ENCODE assay signal across 8 cellular contexts in the genomic region with DNA sequence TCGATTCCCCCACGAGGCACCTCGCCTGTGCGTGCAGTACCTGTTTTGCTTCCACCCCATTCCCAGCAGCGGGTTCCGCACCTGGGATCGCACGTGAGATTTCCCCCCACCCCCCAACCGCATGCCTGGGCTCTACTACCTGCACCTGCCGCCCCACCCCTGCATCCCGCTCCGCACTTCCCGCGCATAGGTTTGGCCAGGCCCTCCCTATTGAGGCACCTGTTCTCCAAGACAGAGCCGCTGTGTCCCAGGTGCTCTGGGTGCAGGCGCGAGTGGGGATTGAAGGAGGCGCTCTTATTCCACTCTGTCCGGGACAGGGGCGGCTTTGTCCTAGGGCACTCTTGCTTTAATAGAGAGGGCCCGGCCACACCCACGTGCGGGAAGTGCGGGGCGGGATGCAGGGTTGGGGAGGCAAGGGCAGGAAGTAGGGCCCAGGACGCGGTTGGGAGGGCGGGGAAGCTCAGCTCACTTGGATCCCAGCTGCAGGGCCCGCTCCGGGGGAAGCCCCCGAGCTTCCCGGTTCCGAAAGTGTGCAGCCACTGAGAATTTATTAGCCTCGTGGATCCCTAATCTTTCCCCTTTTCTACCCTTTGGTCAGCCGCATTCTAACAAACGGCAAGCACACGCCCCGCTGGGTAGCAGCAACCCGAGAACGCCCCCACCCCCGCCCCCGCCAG. TPM values are rescaled to one million over a fixed set of nuclear protein-coding genes. Genes with fewer than 3 reads are reported as not detected.
DNase-seq lines count a peak whose midpoint lies in the region; ATAC-seq and TF ChIP-seq lines count a peak whose summit lies in the region.

No MANE protein-coding gene starts in this region.

- no peaks in the 10 kb centered on the region for H3K9me3 ChIP-seq in CD4-positive, CD25-positive, alpha-beta regulatory T cell (ENCODE audit: control insufficient read depth in 2 of 2, low read length in 2 of 2)

- peak overlapping the region; percentile 67 for H3K4me3 ChIP-seq in CD4-positive, CD25-positive, alpha-beta regulatory T cell (ENCODE audit: low read depth, low read length)

- TF ChIP-seq CTCF in glutamatergic neuron (IDR thresholded peaks at IDR 0.05; ENCODE audit: partially characterized antibody, unreplicated experiment), result no peak

- intact Hi-C loops in activated CD4-positive, alpha-beta memory T cell treated with anti-CD3 and anti-CD28 coated beads for 36 hours (cut with micrococcal nuclease), result no loop called here
- intact Hi-C loops in posterior vena cava (cut with DNase I), result loop anchor here (5.0 to 10.0 kb wide), 2 partner anchors 98 to 319 kb away; no protein-coding TSS in a partner anchor

- CTCF ChIA-PET in activated CD4-positive, alpha-beta memory T cell treated with anti-CD3 and anti-CD28 coated beads for 36 hours (lab: Charles Lee), result no interaction called here

- no peak overlapping the region for H3K27ac Mint-ChIP-seq in CD4-positive, CD25-positive, alpha-beta regulatory T cell
- H3K27ac Mint-ChIP-seq in activated CD4-positive, alpha-beta memory T cell treated with anti-CD3 and anti-CD28 coated beads for 36 hours, result no peak overlapping the region
- no peak overlapping the region for H3K27ac Mint-ChIP-seq in glutamatergic neuron (ENCODE audit: unreplicated experiment)

- POLR2A ChIA-PET in activated CD4-positive, alpha-beta memory T cell treated with anti-CD3 and anti-CD28 coated beads for 36 hours (lab: Charles Lee), result no interaction called here

- H3K36me3 Mint-ChIP-seq in CD4-positive, CD25-positive, alpha-beta regulatory T cell, result no peaks in the 10 kb centered on the region
- H3K36me3 Mint-ChIP-seq in activated CD4-positive, alpha-beta memory T cell treated with anti-CD3 and anti-CD28 coated beads for 36 hours, result no peaks in the 10 kb centered on the region
- peaks cover under 1% of the 10 kb centered on the region for H3K36me3 Mint-ChIP-seq in glutamatergic neuron (ENCODE audit: unreplicated experiment)

- H3K27me3 Mint-ChIP-seq in CD4-positive, CD25-positive, alpha-beta regulatory T cell, result peaks cover 30% of the 10 kb centered on the region
- peaks cover 15% of the 10 kb centered on the region for H3K27me3 Mint-ChIP-seq in activated CD4-positive, alpha-beta memory T cell treated with anti-CD3 and anti-CD28 coated beads for 36 hours
- peaks cover 6% of the 10 kb centered on the region for H3K27me3 Mint-ChIP-seq in glutamatergic neuron (ENCODE audit: unreplicated experiment)

- H3K4me1 ChIP-seq in CD4-positive, CD25-positive, alpha-beta regulatory T cell (ENCODE audit: control insufficient read depth, insufficient read depth, low read length, poor library complexity, severe bottlenecking), result peaks cover 17% of the 10 kb centered on the region

- H3K9me3 Mint-ChIP-seq in CD4-positive, CD25-positive, alpha-beta regulatory T cell, result peaks cover 0 to 7% (median 0%) of the 10 kb centered on the region in 7 donors
- no peaks in the 10 kb centered on the region for H3K9me3 Mint-ChIP-seq in activated CD4-positive, alpha-beta memory T cell treated with anti-CD3 and anti-CD28 coated beads for 36 hours
- H3K9me3 Mint-ChIP-seq in glutamatergic neuron (ENCODE audit: unreplicated experiment), result peaks cover 2% of the 10 kb centered on the region

- H3K36me3 ChIP-seq in CD4-positive, CD25-positive, alpha-beta regulatory T cell (ENCODE audit: control insufficient read depth, insufficient read depth, low read length), result no peaks in the 10 kb centered on the region

- peaks cover 0 to 24% (median 7%) of the 10 kb centered on the region in 4 donors for H3K4me1 Mint-ChIP-seq in CD4-positive, CD25-positive, alpha-beta regulatory T cell
- H3K4me1 Mint-ChIP-seq in activated CD4-positive, alpha-beta memory T cell treated with anti-CD3 and anti-CD28 coated beads for 36 hours (ENCODE audit: low read depth), result no peaks in the 10 kb centered on the region
- H3K4me1 Mint-ChIP-seq in glutamatergic neuron (ENCODE audit: low read depth, unreplicated experiment), result peaks cover 7% of the 10 kb centered on the region

- peaks cover 14% of the 10 kb centered on the region for H3K27me3 ChIP-seq in CD4-positive, CD25-positive, alpha-beta regulatory T cell (ENCODE audit: control insufficient read depth, insufficient read depth, low read length)

- ATAC-seq in CD4-positive, CD25-positive, alpha-beta regulatory T cell (ENCODE audit: low read depth in 2 of 2), result peak in 1 of 2 donors; percentile 22
- ATAC-seq in HG02852 (IDR thresholded peaks at IDR 0.05; ENCODE audit: unreplicated experiment), result peak; percentile 9
- no peak for ATAC-seq in HG02938 (IDR thresholded peaks at IDR 0.05; ENCODE audit: unreplicated experiment)
- no peak for ATAC-seq in HG02973 (IDR thresholded peaks at IDR 0.05; ENCODE audit: unreplicated experiment)

- no peak overlapping the region for H3K27ac ChIP-seq in CD4-positive, CD25-positive, alpha-beta regulatory T cell (ENCODE audit: insufficient read depth, low read length, poor library complexity, severe bottlenecking)

- peak overlapping the region; percentile 36 to 89 (median 82) for H3K4me3 Mint-ChIP-seq in CD4-positive, CD25-positive, alpha-beta regulatory T cell
- H3K4me3 Mint-ChIP-seq in activated CD4-positive, alpha-beta memory T cell treated with anti-CD3 and anti-CD28 coated beads for 36 hours, result peak overlapping the region; percentile 69
- peak overlapping the region; percentile 81 for H3K4me3 Mint-ChIP-seq in glutamatergic neuron (ENCODE audit: unreplicated experiment)

- DNase-seq in CD4-positive, CD25-positive, alpha-beta regulatory T cell, result peak in 1 of 3 donors; percentile 24
- DNase-seq in activated CD4-positive, alpha-beta memory T cell treated with anti-CD3 and anti-CD28 coated beads for 36 hours, result peak; percentile 44
- DNase-seq in glutamatergic neuron (no peak), posterior vena cava (ENCODE audit: low spot score) (peak; percentile 85), SIG-M5 (lab: John Stamatoyannopoulos, UW) (no peak)

RNA-seq across cellular contexts. Expression of gene MOCOS, which starts 0.7 kb away (rescaled TPM):
- not detected for total RNA-seq in CD4-positive, CD25-positive, alpha-beta regulatory T cell
- polyA plus RNA-seq in CD4-positive, CD25-positive, alpha-beta regulatory T cell, result under 1 TPM in 1 of 4 donors, not detected in 3; 0.02 TPM
- under 1 TPM; 0.17 to 0.36 TPM for total RNA-seq in activated CD4-positive, alpha-beta memory T cell treated with anti-CD3 and anti-CD28 coated beads for 36 hours
- total RNA-seq in glutamatergic neuron (ENCODE audit: unreplicated experiment) (1.3 TPM), posterior vena cava (1 to 10 TPM; 1.2 to 1.3 TPM)

RNA-seq across cellular contexts. Expression of gene ELP2, which starts 56.9 kb away (rescaled TPM):
- total RNA-seq in CD4-positive, CD25-positive, alpha-beta regulatory T cell, result 161 TPM
- polyA plus RNA-seq in CD4-positive, CD25-positive, alpha-beta regulatory T cell, result 10 to 100 TPM; 71.0 to 96.6 (median 87.5) TPM
- 10 to 100 TPM; 83.7 to 84.4 TPM for total RNA-seq in activated CD4-positive, alpha-beta memory T cell treated with anti-CD3 and anti-CD28 coated beads for 36 hours
- 96.2 TPM for total RNA-seq in glutamatergic neuron (ENCODE audit: unreplicated experiment)
- total RNA-seq in posterior vena cava, result 10 to 100 TPM; 58.2 to 65.6 TPM

RNA-seq across cellular contexts. Expression of gene SLC39A6, which starts 57.5 kb away (rescaled TPM):
- 13.7 TPM for total RNA-seq in CD4-positive, CD25-positive, alpha-beta regulatory T cell
- 10 to 100 TPM; 22.3 to 25.9 (median 24.5) TPM for polyA plus RNA-seq in CD4-positive, CD25-positive, alpha-beta regulatory T cell
- 10 to 100 TPM; 23.7 to 24.3 TPM for total RNA-seq in activated CD4-positive, alpha-beta memory T cell treated with anti-CD3 and anti-CD28 coated beads for 36 hours
- total RNA-seq in glutamatergic neuron (ENCODE audit: unreplicated experiment), result 113 TPM
- 10 to 100 TPM; 25.7 to 27.9 TPM for total RNA-seq in posterior vena cava

Comparison
In these comparisons a context has a peak if more than half of its experiments do, and no peak if none do; other contexts are left out.
1. DNase-seq: peak in activated CD4-positive, alpha-beta memory T cell treated with anti-CD3 and anti-CD28 coated beads for 36 hours (single experiment) and posterior vena cava (single experiment); none in glutamatergic neuron (single experiment) and SIG-M5 (single experiment).
2. Peak in every context shown above with its lines, with median percentiles within 50 percentile points of each other: H3K4me3 Mint-ChIP-seq.